In the genomic region with DNA sequence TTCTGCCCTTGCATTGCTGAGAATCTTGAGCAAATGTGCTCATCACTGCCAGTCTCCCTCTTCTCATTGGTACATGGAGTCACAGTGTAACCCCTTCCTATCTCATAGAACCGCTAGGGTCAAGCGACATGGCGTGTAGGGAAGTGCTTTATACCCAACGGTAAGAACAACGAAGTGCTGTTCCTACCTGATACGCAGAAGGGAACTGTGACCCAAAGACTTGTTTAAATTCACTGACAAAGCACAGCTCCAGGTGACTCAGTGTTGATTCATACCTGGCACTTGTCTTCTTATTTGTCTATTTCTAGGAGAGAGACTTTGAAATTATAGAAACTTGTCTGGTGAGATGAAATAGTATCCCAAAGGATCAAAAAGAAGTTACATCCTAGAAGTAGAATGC, we compare ENCODE assay signal across 27 cellular contexts. TPM values are rescaled to one million over a fixed set of nuclear protein-coding genes. Genes with fewer than 3 reads are reported as not detected.
A peak's percentile ranks its signal among the peaks of the same experiment; 100 is the strongest.
DNase-seq lines count a peak whose midpoint lies in the region; ATAC-seq and TF ChIP-seq lines count a peak whose summit lies in the region.
"Had no signal": no experiment of that assay in that cellular context is flagged by ENCODE, and none has a peak within 500 bp of the region (broad histone marks: within the 10 kb centered on the region; RNA-seq: fewer than 3 reads in every experiment).

No MANE protein-coding gene starts in this region.

- H3K4me2 ChIP-seq in hepatocyte: no peak overlapping the region
- H3K4me2 ChIP-seq: GM23338 had no signal

- peaks cover 4% of the 10 kb centered on the region for H4K20me1 ChIP-seq in hepatocyte (ENCODE audit: insufficient read depth, poor library complexity, severe bottlenecking)

- TF ChIP-seq CTCF in hepatocyte (IDR thresholded peaks at IDR 0.05; ENCODE audit: poor library complexity): no peak

- no peak overlapping the region for H3K4me3 ChIP-seq in hepatocyte
- H3K4me3 ChIP-seq: adrenal gland, cardiac muscle cell, GM23338, SJCRH30 had no signal

- H3K4me1 ChIP-seq in hepatocyte (ENCODE audit: insufficient read depth): no peaks in the 10 kb centered on the region
- H3K4me1 ChIP-seq: adrenal gland, SJCRH30 had no signal

- 76% methylated on average over 6 of the region's 6 CpGs for WGBS in hepatocyte (ENCODE audit: low lambda C conversion rate, missing lambda C conversion rate)

- H3K27ac ChIP-seq in hepatocyte: no peak overlapping the region
- H3K27ac ChIP-seq: adrenal gland, cardiac muscle cell, SJCRH30, VCaP had no signal

- no peak for ATAC-seq in HG02852 (IDR thresholded peaks at IDR 0.05; ENCODE audit: unreplicated experiment)
- ATAC-seq: GM23338; naive thymus-derived CD4-positive, alpha-beta T cell; right cardiac atrium had no signal

- H3K27me3 ChIP-seq in hepatocyte: no peaks in the 10 kb centered on the region
- H3K27me3 ChIP-seq: adrenal gland, cardiac muscle cell, SJCRH30 had no signal

- H3K36me3 ChIP-seq in hepatocyte (replicated peaks; ENCODE audit: insufficient read depth, low read depth): peaks cover 4% of the 10 kb centered on the region
- H3K36me3 ChIP-seq: adrenal gland, cardiac muscle cell, SJCRH30 had no signal

- peak; percentile 88 for DNase-seq in DMS53 (lab: John Stamatoyannopoulos, UW)
- DNase-seq in SW480 (ENCODE audit: low spot score): peak; percentile 55
- peak; percentile 10 for DNase-seq in kidney glomerular epithelial cell (lab: John Stamatoyannopoulos, UW)
- DNase-seq in NCI-H748 (lab: John Stamatoyannopoulos, UW; ENCODE audit: unreplicated experiment): no peak
- no peak for DNase-seq in hepatocyte (ENCODE audit: low spot score)
- no peak for DNase-seq in stimulated activated CD4-positive, alpha-beta T cell treated with anti-CD3 and anti-CD28 coated beads, Interleukin-15, amount 100 ng/mL, for 24 hours
- DNase-seq: activated CD4-positive, alpha-beta T cell treated with anti-CD3 and anti-CD28 coated beads, Interleukin-2, amount 50 U/mL, for 1 hour; activated CD8-positive, alpha-beta memory T cell treated with anti-CD3 and anti-CD28 coated beads, Interleukin-2, amount 50 U/mL, for 48 hours; activated effector memory CD4-positive, alpha-beta T cell treated with Interleukin-2 at 50 U/mL for 16 hours; adrenal gland; C1 segment of cervical spinal cord; foreskin melanocyte; GF-D8; kidney; mesenchymal stem cell; naive thymus-derived CD4-positive, alpha-beta T cell; NCI-H510A treated with DMSO at 0.1 percent for 48 hours; right cardiac atrium; SJCRH30; stimulated activated CD4-positive, alpha-beta T cell treated with anti-CD3 and anti-CD28 coated beads, Interleukin-12 subunit alpha, Interleukin-12 subunit beta, amount 100 ng/mL, for 4 hours; stimulated activated CD8-positive, alpha-beta memory T cell treated with anti-CD3 and anti-CD28 coated beads, Interleukin-4, amount 100 ng/mL, for 48 hours; T-helper 2 cell had no signal

- TF ChIP-seq RAD21 in Ishikawa (IDR thresholded peaks at IDR 0.05; ENCODE audit: low read depth): no peak

- no peak for TF ChIP-seq EP300 in Ishikawa (IDR thresholded peaks at IDR 0.05; ENCODE audit: borderline replicate concordance)

- no peaks in the 10 kb centered on the region for H3K9me3 ChIP-seq in hepatocyte (ENCODE audit: low read depth)
- H3K9me3 ChIP-seq: adrenal gland, SJCRH30 had no signal

- no peaks in the 10 kb centered on the region for H3K9me2 ChIP-seq in hepatocyte (replicated peaks; ENCODE audit: insufficient read depth)

- peaks cover 2% of the 10 kb centered on the region for H3K79me2 ChIP-seq in hepatocyte

- no peak overlapping the region for H2AFZ ChIP-seq in hepatocyte
- H2AFZ ChIP-seq: GM23338 had no signal

TF ChIP-seq in Ishikawa, 13 proteins besides CTCF, POLR2A, EP300 and RAD21:
- TF ChIP-seq YY1 (IDR thresholded peaks at IDR 0.05; ENCODE audit: low read depth): no peak
- TF ChIP-seq, protein P1, sequence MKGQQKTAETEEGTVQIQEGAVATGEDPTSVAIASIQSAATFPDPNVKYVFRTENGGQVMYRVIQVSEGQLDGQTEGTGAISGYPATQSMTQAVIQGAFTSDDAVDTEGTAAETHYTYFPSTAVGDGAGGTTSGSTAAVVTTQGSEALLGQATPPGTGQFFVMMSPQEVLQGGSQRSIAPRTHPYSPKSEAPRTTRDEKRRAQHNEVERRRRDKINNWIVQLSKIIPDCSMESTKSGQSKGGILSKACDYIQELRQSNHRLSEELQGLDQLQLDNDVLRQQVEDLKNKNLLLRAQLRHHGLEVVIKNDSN (IDR thresholded peaks at IDR 0.05): no peak
- TF ChIP-seq TEAD4 (IDR thresholded peaks at IDR 0.05): no peak
- TF ChIP-seq TAF1 (IDR thresholded peaks at IDR 0.05; ENCODE audit: low read depth): no peak
- no peak for TF ChIP-seq ZBTB7A (IDR thresholded peaks at IDR 0.05; ENCODE audit: low read depth)
- TF ChIP-seq NFIC (IDR thresholded peaks at IDR 0.05): peak; percentile 30; the same call in 1 of the 2 replicates

RNA-seq across cellular contexts. Expression of gene FBXL14, which starts 53.7 kb away (rescaled TPM):
- 8.6 and 13.5 TPM in 2 replicates for total RNA-seq in hepatocyte
- 10.7 and 11.7 TPM in 2 replicates for polyA plus RNA-seq in hepatocyte

Comparison
In these comparisons a context has a peak if more than half of its experiments do, and no peak if none do; other contexts are left out.
1. DNase-seq: peak in DMS53 (single experiment), SW480 (single experiment) and kidney glomerular epithelial cell (single experiment); none in NCI-H748 (single experiment), hepatocyte (single experiment) and stimulated activated CD4-positive, alpha-beta T cell treated with anti-CD3 and anti-CD28 coated beads, Interleukin-15, amount 100 ng/mL, for 24 hours (single experiment).